ENCODE assay signal across 6 cellular contexts in the genomic region with DNA sequence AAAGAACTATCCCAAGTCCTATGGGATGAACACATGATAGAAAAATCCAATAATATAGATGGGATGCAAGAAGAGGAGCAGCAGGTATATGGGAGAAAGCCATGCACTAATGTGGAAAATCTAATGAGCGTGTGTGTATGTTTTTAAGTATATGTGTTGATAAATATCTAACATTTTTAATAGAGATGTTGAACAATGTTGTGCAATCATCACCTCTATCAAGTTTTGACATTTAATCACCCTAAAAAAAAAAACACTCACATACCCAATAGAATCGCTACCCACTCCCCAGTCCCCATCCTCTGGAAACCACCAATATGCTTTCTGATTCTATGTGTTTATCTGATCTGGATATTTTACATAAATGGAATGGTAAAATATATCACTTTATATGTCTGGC.
"Had no signal": no experiment of that assay in that cellular context is flagged by ENCODE, and none has a peak within 500 bp of the region (broad histone marks: within the 10 kb centered on the region; RNA-seq: fewer than 3 reads in every experiment).

No MANE protein-coding gene starts in this region.

- FAIRE-seq: HTR-8/SVneo, K562 had no signal

- ATAC-seq: K562 had no signal

- DNase-seq: KBM-7, KG1 had no signal

- H3K4me2 ChIP-seq: KMS-11 had no signal

- H3K27ac ChIP-seq: HL-60, KMS-11 had no signal

- H3K4me3 ChIP-seq: K562 had no signal

- H3K9ac ChIP-seq: KMS-11 had no signal
